Comparison of ENCODE assay signal across 8 cellular contexts in the genomic region with DNA sequence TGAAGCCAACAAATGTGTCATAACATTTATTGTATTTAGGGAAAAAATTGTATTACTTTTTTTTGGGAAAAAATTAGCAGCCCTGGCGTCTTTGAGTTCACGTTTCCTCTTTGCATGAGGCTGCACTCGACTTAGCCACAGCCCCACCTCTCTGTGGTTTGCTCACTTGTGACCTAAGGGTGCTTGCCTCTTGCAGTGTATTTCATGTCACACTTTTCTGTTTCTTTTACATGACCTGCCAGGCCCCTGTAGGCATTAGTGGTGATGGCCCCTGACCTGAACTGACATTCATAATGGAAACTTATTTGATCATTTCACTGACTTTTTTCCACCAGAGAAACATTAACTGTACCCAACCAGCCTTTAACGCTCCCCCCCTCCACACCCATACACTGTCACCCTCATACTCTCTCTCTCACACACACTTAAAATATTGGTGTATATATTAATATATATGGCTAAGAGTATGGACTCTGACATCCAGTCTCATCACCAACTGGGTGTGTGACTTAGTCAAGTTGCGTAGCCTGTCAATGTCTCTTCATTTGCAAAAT.
DNase-seq lines count a peak whose midpoint lies in the region; ATAC-seq and TF ChIP-seq lines count a peak whose summit lies in the region.

No MANE protein-coding gene starts in this region.

- intact Hi-C loops in left lung (cut with DNase I), result no loop called here

- H3K36me3 ChIP-seq in left lung (no peaks in the 10 kb centered on the region), GM23248 (ENCODE audit: low read depth) (no peaks in the 10 kb centered on the region)

- H3K4me1 ChIP-seq in left lung (peaks cover 11 to 30% of the 10 kb centered on the region in 2 donors), GM23248 (ENCODE audit: insufficient read depth) (0 out of 2 replicates have a peak, but pooled peaks cover 2% of the 10 kb centered on the region)

- H2AFZ ChIP-seq in GM23248, result no peak overlapping the region

- no peaks in the 10 kb centered on the region for H3K27me3 Mint-ChIP-seq in WTC11 (ENCODE audit: low read depth)

- no peaks in the 10 kb centered on the region for H3K9me3 Mint-ChIP-seq in WTC11

- H3K9me3 ChIP-seq in left lung (no peaks in the 10 kb centered on the region), GM23248 (ENCODE audit: low read depth) (no peaks in the 10 kb centered on the region)

- no peak overlapping the region for H3K9ac ChIP-seq in GM23248

- H3K27ac Mint-ChIP-seq in WTC11, result no peak overlapping the region

- H3K36me3 Mint-ChIP-seq in WTC11, result no peaks in the 10 kb centered on the region

- TF ChIP-seq CTCF in left lung (IDR thresholded peaks at IDR 0.05) (no peak), WTC11 (IDR thresholded peaks at IDR 0.05) (no peak)

- H4K20me1 ChIP-seq in GM23248 (ENCODE audit: insufficient read depth), result no peaks in the 10 kb centered on the region

- no peaks in the 10 kb centered on the region for H3F3A ChIP-seq in GM23248 (ENCODE audit: insufficient read depth)

- no peaks in the 10 kb centered on the region for H3K27me3 ChIP-seq in left lung
- H3K27me3 ChIP-seq in GM23248 (replicated peaks; ENCODE audit: insufficient read depth), result peaks cover 43% of the 10 kb centered on the region

- no peak overlapping the region for H3K4me3 Mint-ChIP-seq in WTC11

- no peaks in the 10 kb centered on the region for H3K79me2 ChIP-seq in GM23248 (ENCODE audit: insufficient read depth)

- no peaks in the 10 kb centered on the region for H3K9me2 ChIP-seq in GM23248 (ENCODE audit: insufficient read depth)

- in situ Hi-C loops in GM23248 (cut with MboI), result loop anchor here (10.0 kb wide), 1 partner anchor 681 kb away; no protein-coding TSS in a partner anchor

- WGBS in GM23248 (ENCODE audit: low coverage in 1 of 2, low lambda C conversion rate in 2 of 2, missing lambda C conversion rate in 2 of 2), 2 experiments, result 72 to 74% methylated on average over 5 of the region's 5 CpGs

- H3K4me1 Mint-ChIP-seq in WTC11, result peaks cover 9% of the 10 kb centered on the region

- peak in 1 of 2 donors; percentile 76 for DNase-seq in left lung
- DNase-seq in WTC11 (ENCODE audit: low spot score), result no peak
- DNase-seq in NCI-H2107 treated with DMSO at 0.1 percent for 48 hours (lab: John Stamatoyannopoulos, UW; ENCODE audit: unreplicated experiment), result no peak
- DNase-seq in GM23248, result no peak

- POLR2A ChIA-PET in WTC11 (lab: Charles Lee), result no interaction called here

- CTCF ChIA-PET in WTC11 (lab: Charles Lee), result no interaction called here

- H3K4me3 ChIP-seq in left lung (no peak overlapping the region), GM23248 (no peak overlapping the region)

- no peak overlapping the region for H3K4me2 ChIP-seq in GM23248 (ENCODE audit: unreplicated experiment)

- H3K27ac ChIP-seq in left lung (no peak overlapping the region), GM23248 (no peak overlapping the region)

- ATAC-seq in GM19035 (IDR thresholded peaks at IDR 0.05; ENCODE audit: unreplicated experiment), result peak; percentile 85
- ATAC-seq in HG03095 (IDR thresholded peaks at IDR 0.05; ENCODE audit: unreplicated experiment), result peak; percentile 55
- peak; percentile 92 to 95 for ATAC-seq in activated CD4-positive, CD25-positive, alpha-beta regulatory T cell treated with anti-CD3 and anti-CD28 coated beads, Interleukin-2, amount 50 U/mL, for 24 hours
- ATAC-seq in left lung, result peak; percentile 91
- no peak for ATAC-seq in HG03571 (IDR thresholded peaks at IDR 0.05; ENCODE audit: unreplicated experiment)
- ATAC-seq in WTC11, result no peak

TF ChIP-seq in WTC11, 78 proteins besides CTCF, POLR2A, EP300 and RAD21:
- TF ChIP-seq ZNF416 (CRISPR knock-in tag; IDR thresholded peaks at IDR 0.05), result no peak
- no peak for TF ChIP-seq RELA (CRISPR knock-in tag; IDR thresholded peaks at IDR 0.05; ENCODE audit: borderline replicate concordance)
- no peak for TF ChIP-seq GABPB1 (CRISPR knock-in tag; IDR thresholded peaks at IDR 0.05)
- TF ChIP-seq, protein P1, sequence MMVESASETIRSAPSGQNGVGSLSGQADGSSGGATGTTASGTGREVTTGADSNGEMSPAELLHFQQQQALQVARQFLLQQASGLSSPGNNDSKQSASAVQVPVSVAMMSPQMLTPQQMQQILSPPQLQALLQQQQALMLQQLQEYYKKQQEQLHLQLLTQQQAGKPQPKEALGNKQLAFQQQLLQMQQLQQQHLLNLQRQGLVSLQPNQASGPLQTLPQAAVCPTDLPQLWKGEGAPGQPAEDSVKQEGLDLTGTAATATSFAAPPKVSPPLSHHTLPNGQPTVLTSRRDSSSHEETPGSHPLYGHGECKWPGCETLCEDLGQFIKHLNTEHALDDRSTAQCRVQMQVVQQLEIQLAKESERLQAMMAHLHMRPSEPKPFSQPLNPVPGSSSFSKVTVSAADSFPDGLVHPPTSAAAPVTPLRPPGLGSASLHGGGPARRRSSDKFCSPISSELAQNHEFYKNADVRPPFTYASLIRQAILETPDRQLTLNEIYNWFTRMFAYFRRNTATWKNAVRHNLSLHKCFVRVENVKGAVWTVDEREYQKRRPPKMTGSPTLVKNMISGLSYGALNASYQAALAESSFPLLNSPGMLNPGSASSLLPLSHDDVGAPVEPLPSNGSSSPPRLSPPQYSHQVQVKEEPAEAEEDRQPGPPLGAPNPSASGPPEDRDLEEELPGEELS (CRISPR knock-in tag; IDR thresholded peaks at IDR 0.05), result no peak
- no peak for TF ChIP-seq SOX15 (CRISPR knock-in tag; IDR thresholded peaks at IDR 0.05)
- TF ChIP-seq, protein P2, sequence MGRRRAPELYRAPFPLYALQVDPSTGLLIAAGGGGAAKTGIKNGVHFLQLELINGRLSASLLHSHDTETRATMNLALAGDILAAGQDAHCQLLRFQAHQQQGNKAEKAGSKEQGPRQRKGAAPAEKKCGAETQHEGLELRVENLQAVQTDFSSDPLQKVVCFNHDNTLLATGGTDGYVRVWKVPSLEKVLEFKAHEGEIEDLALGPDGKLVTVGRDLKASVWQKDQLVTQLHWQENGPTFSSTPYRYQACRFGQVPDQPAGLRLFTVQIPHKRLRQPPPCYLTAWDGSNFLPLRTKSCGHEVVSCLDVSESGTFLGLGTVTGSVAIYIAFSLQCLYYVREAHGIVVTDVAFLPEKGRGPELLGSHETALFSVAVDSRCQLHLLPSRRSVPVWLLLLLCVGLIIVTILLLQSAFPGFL (CRISPR knock-in tag; IDR thresholded peaks at IDR 0.05; ENCODE audit: borderline replicate concordance), result no peak
TF ChIP-seq in WTC11: peak in this region for 0.

Comparison
In these comparisons a context has a peak if more than half of its experiments do, and no peak if none do; other contexts are left out.
1. ATAC-seq: peak in GM19035 (single experiment), HG03095 (single experiment), activated CD4-positive, CD25-positive, alpha-beta regulatory T cell treated with anti-CD3 and anti-CD28 coated beads, Interleukin-2, amount 50 U/mL, for 24 hours (2 of 2) and left lung (single experiment); none in HG03571 (single experiment) and WTC11 (single experiment).